In genomic region chr3:159969-160368, GRCh38 we compare ENCODE assay signal across 32 cellular contexts. TPM values are rescaled to one million over a fixed set of nuclear protein-coding genes. Genes with fewer than 3 reads are reported as not detected.
"Had no signal": no experiment of that assay in that cellular context is flagged by ENCODE, and none has a peak within 500 bp of the region (broad histone marks: within the 10 kb centered on the region; RNA-seq: fewer than 3 reads in every experiment).

No MANE protein-coding gene starts in this region.

- H3K27me3 Mint-ChIP-seq: activated CD4-positive, alpha-beta memory T cell treated with anti-CD3 and anti-CD28 coated beads, Interleukin-2, amount 10 ng/mL, durations not matched to agents 7 days and 5 days; activated naive CD8-positive, alpha-beta T cell treated with anti-CD3 and anti-CD28 coated beads, Interleukin-2, amount 10 ng/mL, durations not matched to agents 7 days and 5 days had no signal

- H3K36me3 Mint-ChIP-seq: activated naive CD4-positive, alpha-beta T cell treated with anti-CD3 and anti-CD28 coated beads, Interleukin-2, amount 50 U/mL, for 24 hours; activated naive CD8-positive, alpha-beta T cell treated with anti-CD3 and anti-CD28 coated beads, Interleukin-2, amount 10 ng/mL, durations not matched to agents 7 days and 5 days had no signal

- H3K4me3 Mint-ChIP-seq: activated CD4-positive, alpha-beta memory T cell treated with anti-CD3 and anti-CD28 coated beads, Interleukin-2, amount 10 ng/mL, durations not matched to agents 7 days and 5 days; activated naive CD4-positive, alpha-beta T cell treated with anti-CD3 and anti-CD28 coated beads, Interleukin-2, amount 50 U/mL, for 24 hours; activated naive CD8-positive, alpha-beta T cell treated with anti-CD3 and anti-CD28 coated beads, Interleukin-2, amount 10 ng/mL, durations not matched to agents 7 days and 5 days; activated T-cell treated with anti-CD3 and anti-CD28 coated beads, Interleukin-2, amount 50 U/mL, for 72 hours; activated T-helper 17 cell treated with anti-CD3 and anti-CD28 coated beads, Interleukin-2, amount 50 U/mL, for 72 hours had no signal

- H3K27ac Mint-ChIP-seq: activated CD4-positive, alpha-beta memory T cell treated with anti-CD3 and anti-CD28 coated beads, Interleukin-2, amount 10 ng/mL, durations not matched to agents 7 days and 5 days; activated naive CD4-positive, alpha-beta T cell treated with anti-CD3 and anti-CD28 coated beads, Interleukin-2, amount 50 U/mL, for 24 hours; activated naive CD8-positive, alpha-beta T cell treated with anti-CD3 and anti-CD28 coated beads, Interleukin-2, amount 10 ng/mL, durations not matched to agents 7 days and 5 days; activated T-cell treated with anti-CD3 and anti-CD28 coated beads, Interleukin-2, amount 50 U/mL, for 72 hours; activated T-helper 17 cell treated with anti-CD3 and anti-CD28 coated beads, Interleukin-2, amount 50 U/mL, for 72 hours had no signal

- ATAC-seq: activated T-cell treated with anti-CD3 and anti-CD28 coated beads, Interleukin-2, amount 50 U/mL, for 72 hours; activated T-helper 17 cell treated with anti-CD3 and anti-CD28 coated beads, Interleukin-2, amount 50 U/mL, for 72 hours had no signal

- DNase-seq: activated CD4-positive, alpha-beta memory T cell treated with anti-CD3 and anti-CD28 coated beads, Interleukin-2, amount 10 ng/mL, durations not matched to agents 7 days and 5 days; activated CD4-positive, alpha-beta T cell treated with anti-CD3 and anti-CD28 coated beads for 1 hour; activated CD4-positive, alpha-beta T cell treated with anti-CD3 and anti-CD28 coated beads for 48 hours; activated CD4-positive, CD25-positive, alpha-beta regulatory T cell; activated CD8-positive, alpha-beta memory T cell treated with anti-CD3 and anti-CD28 coated beads for 24 hours; activated effector memory CD4-positive, alpha-beta T cell treated with anti-CD3 and anti-CD28 coated beads, Interleukin-2, amount 50 U/mL, for 16 hours; activated naive CD4-positive, alpha-beta T cell treated with Interleukin-2 at 50 U/mL for 16 hours; activated naive CD8-positive, alpha-beta T cell treated with anti-CD3 and anti-CD28 coated beads, Interleukin-2, amount 10 ng/mL, durations not matched to agents 7 days and 5 days; activated T-cell treated with anti-CD3 and anti-CD28 coated beads, Interleukin-2, amount 50 U/mL, for 1 hour; activated T-cell treated with anti-CD3 and anti-CD28 coated beads, Interleukin-2, amount 50 U/mL, for 72 hours; amygdala; Karpas-422; KBM-7; NCI-H1105; NCI-H1436; NCI-H1694; NCI-H1930; NCI-H2081 treated with DMSO at 0.1 percent for 48 hours; NCI-H226; NCI-H446 treated with DMSO at 0.1 percent for 48 hours; NCI-H524 treated with DMSO at 0.1 percent for 48 hours; OCI-M1; Right ventricle myocardium superior; SW 1271; T1000; WERI-Rb-1 had no signal

- H3K9me3 Mint-ChIP-seq: activated CD4-positive, alpha-beta memory T cell treated with anti-CD3 and anti-CD28 coated beads, Interleukin-2, amount 10 ng/mL, durations not matched to agents 7 days and 5 days; activated naive CD4-positive, alpha-beta T cell treated with anti-CD3 and anti-CD28 coated beads, Interleukin-2, amount 50 U/mL, for 24 hours; activated naive CD8-positive, alpha-beta T cell treated with anti-CD3 and anti-CD28 coated beads, Interleukin-2, amount 10 ng/mL, durations not matched to agents 7 days and 5 days had no signal

- H3K4me3 ChIP-seq: ascending aorta had no signal

- H3K4me1 Mint-ChIP-seq: activated CD4-positive, alpha-beta memory T cell treated with anti-CD3 and anti-CD28 coated beads, Interleukin-2, amount 10 ng/mL, durations not matched to agents 7 days and 5 days; activated naive CD4-positive, alpha-beta T cell treated with anti-CD3 and anti-CD28 coated beads, Interleukin-2, amount 50 U/mL, for 24 hours; activated naive CD8-positive, alpha-beta T cell treated with anti-CD3 and anti-CD28 coated beads, Interleukin-2, amount 10 ng/mL, durations not matched to agents 7 days and 5 days; activated T-helper 17 cell treated with anti-CD3 and anti-CD28 coated beads, Interleukin-2, amount 50 U/mL, for 72 hours had no signal

RNA-seq across cellular contexts. Expression of gene CHL1, which starts 36.6 kb away (rescaled TPM):
- total RNA-seq: activated CD4-positive, alpha-beta memory T cell treated with anti-CD3 and anti-CD28 coated beads, Interleukin-2, amount 10 ng/mL, durations not matched to agents 7 days and 5 days; activated naive CD8-positive, alpha-beta T cell treated with anti-CD3 and anti-CD28 coated beads, Interleukin-2, amount 10 ng/mL, durations not matched to agents 7 days and 5 days; activated T-cell treated with anti-CD3 and anti-CD28 coated beads, Interleukin-2, amount 50 U/mL, for 72 hours; activated T-helper 17 cell treated with anti-CD3 and anti-CD28 coated beads, Interleukin-2, amount 50 U/mL, for 72 hours; MCF 10A; T-helper 1 cell treated with Interleukin-12 subunit alpha and Interleukin-12 subunit beta and Interleukin-4 antibody, amounts not matched to agents 30 ng/mL and 1 ng/mL, for 36 hours; T-helper 2 cell treated with Interferon-gamma antibody and Interleukin-4, amounts not matched to agents 100 ng/mL and 5 ng/mL, for 36 hours had no signal
